In the genomic region with DNA sequence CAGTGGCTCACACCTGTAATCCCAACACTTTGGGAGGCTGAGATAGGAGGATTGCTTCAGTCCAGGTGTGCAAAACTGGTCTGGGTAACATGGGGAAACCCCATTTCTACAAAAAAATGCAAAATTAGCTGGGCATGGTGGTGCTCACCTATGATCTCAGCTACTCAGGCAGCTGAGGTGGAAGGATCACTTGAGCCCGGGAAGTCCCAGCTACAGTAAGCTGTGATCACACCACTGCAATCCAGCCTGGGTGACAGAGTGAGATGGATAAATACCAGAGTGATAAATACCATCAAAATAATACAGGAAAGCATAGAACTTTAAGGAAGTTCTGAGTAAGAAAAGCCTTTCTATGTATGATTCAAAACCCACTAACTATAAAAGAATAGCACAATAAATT, we compare ENCODE assay signal across 11 cellular contexts. TPM values are rescaled to one million over a fixed set of nuclear protein-coding genes. Genes with fewer than 3 reads are reported as not detected.
A peak's percentile ranks its signal among the peaks of the same experiment; 100 is the strongest.
DNase-seq lines count a peak whose midpoint lies in the region; ATAC-seq and TF ChIP-seq lines count a peak whose summit lies in the region.
"Had no signal": no experiment of that assay in that cellular context is flagged by ENCODE, and none has a peak within 500 bp of the region (broad histone marks: within the 10 kb centered on the region; RNA-seq: fewer than 3 reads in every experiment).

No MANE protein-coding gene starts in this region.

- H3K27ac Mint-ChIP-seq in T-helper 17 cell (peak overlapping the region; percentile 54), glutamatergic neuron (ENCODE audit: unreplicated experiment) (no peak overlapping the region)
- H3K27ac Mint-ChIP-seq in natural killer cell treated with Interleukin-12 subunit alpha and Interleukin-12 subunit beta and Interleukin-15 and Interleukin-18, amount 100 ng/mL, for 72 hours, result no peak overlapping the region

- ATAC-seq in HG02623 (IDR thresholded peaks at IDR 0.05; ENCODE audit: unreplicated experiment) (peak; percentile 64), T-helper 17 cell (peak; percentile 75)
- peak; percentile 53 to 56 for ATAC-seq in natural killer cell treated with Interleukin-12 subunit alpha and Interleukin-12 subunit beta and Interleukin-15 and Interleukin-18, amount 100 ng/mL, for 72 hours

- no peaks in the 10 kb centered on the region for H3K36me3 ChIP-seq in SJCRH30

- no peak overlapping the region for H3K4me3 ChIP-seq in SJCRH30
- H3K4me3 ChIP-seq: smooth muscle cell had no signal

- no peaks in the 10 kb centered on the region for H3K9me3 ChIP-seq in T-helper 17 cell (ENCODE audit: control insufficient read depth, low read length, poor library complexity, severe bottlenecking)
- H3K9me3 ChIP-seq in SJCRH30 (replicated peaks), result no peaks in the 10 kb centered on the region

- TF ChIP-seq CTCF in glutamatergic neuron (IDR thresholded peaks at IDR 0.05; ENCODE audit: partially characterized antibody, unreplicated experiment), result no peak

- H3K4me3 Mint-ChIP-seq in T-helper 17 cell (no peak overlapping the region), glutamatergic neuron (ENCODE audit: unreplicated experiment) (no peak overlapping the region)
- H3K4me3 Mint-ChIP-seq in natural killer cell treated with Interleukin-12 subunit alpha and Interleukin-12 subunit beta and Interleukin-15 and Interleukin-18, amount 100 ng/mL, for 72 hours, result no peak overlapping the region

- peaks cover 17% of the 10 kb centered on the region for H3K4me1 Mint-ChIP-seq in T-helper 17 cell
- H3K4me1 Mint-ChIP-seq in natural killer cell treated with Interleukin-12 subunit alpha and Interleukin-12 subunit beta and Interleukin-15 and Interleukin-18, amount 100 ng/mL, for 72 hours (ENCODE audit: low read depth in 2 of 2), result peaks cover 2 to 23% of the 10 kb centered on the region in 2 donors
- no peaks in the 10 kb centered on the region for H3K4me1 Mint-ChIP-seq in glutamatergic neuron (ENCODE audit: low read depth, unreplicated experiment)

- peaks cover 6% of the 10 kb centered on the region for H3K9me3 Mint-ChIP-seq in natural killer cell treated with Interleukin-12 subunit alpha and Interleukin-12 subunit beta and Interleukin-15 and Interleukin-18, amount 100 ng/mL, for 72 hours
- H3K9me3 Mint-ChIP-seq in glutamatergic neuron (ENCODE audit: unreplicated experiment), result peaks cover 6% of the 10 kb centered on the region

- peak; percentile 51 for DNase-seq in activated CD4-positive, alpha-beta T cell treated with anti-CD3 and anti-CD28 coated beads for 48 hours
- DNase-seq in activated CD4-positive, alpha-beta T cell treated with anti-CD3 and anti-CD28 coated beads, Interleukin-2, amount 50 U/mL, for 1 hour, result no peak
- no peak for DNase-seq in T-helper 17 cell
- DNase-seq in natural killer cell treated with Interleukin-12 subunit alpha and Interleukin-12 subunit beta and Interleukin-15 and Interleukin-18, amount 100 ng/mL, for 72 hours (ENCODE audit: low spot score), result no peak
- no peak for DNase-seq in SJCRH30
- no peak for DNase-seq in glutamatergic neuron
- no peak for DNase-seq in D341Med (ENCODE audit: low spot score)
- DNase-seq: ACHN, NCI-H1694 had no signal

- H3K27ac ChIP-seq in SJCRH30, result no peak overlapping the region

- no peaks in the 10 kb centered on the region for H3K27me3 ChIP-seq in SJCRH30

- H3K36me3 Mint-ChIP-seq in T-helper 17 cell (ENCODE audit: low read depth) (peaks cover 7% of the 10 kb centered on the region), glutamatergic neuron (ENCODE audit: unreplicated experiment) (peaks cover 16% of the 10 kb centered on the region)
- H3K36me3 Mint-ChIP-seq in natural killer cell treated with Interleukin-12 subunit alpha and Interleukin-12 subunit beta and Interleukin-15 and Interleukin-18, amount 100 ng/mL, for 72 hours, result peaks cover 6% of the 10 kb centered on the region

- H3K4me1 ChIP-seq in SJCRH30, result no peaks in the 10 kb centered on the region

- no peaks in the 10 kb centered on the region for H3K27me3 Mint-ChIP-seq in T-helper 17 cell
- H3K27me3 Mint-ChIP-seq in natural killer cell treated with Interleukin-12 subunit alpha and Interleukin-12 subunit beta and Interleukin-15 and Interleukin-18, amount 100 ng/mL, for 72 hours, result no peaks in the 10 kb centered on the region
- H3K27me3 Mint-ChIP-seq in glutamatergic neuron (ENCODE audit: unreplicated experiment), result peaks cover 1% of the 10 kb centered on the region

RNA-seq across cellular contexts. Expression of a gene that starts 52.8 kb away (rescaled TPM):
- total RNA-seq in T-helper 17 cell, result 10 to 100 TPM; 76.3 to 86.9 TPM
- 10 to 100 TPM; 37.7 to 70.5 TPM for total RNA-seq in natural killer cell treated with Interleukin-12 subunit alpha and Interleukin-12 subunit beta and Interleukin-15 and Interleukin-18, amount 100 ng/mL, for 72 hours
- total RNA-seq in SJCRH30 (2014; rRNA removed; shearing (Covaris generic)), result 22.0 and 25.9 TPM in 2 replicates
- total RNA-seq in glutamatergic neuron (ENCODE audit: unreplicated experiment), result 26.4 TPM
